ENCODE assay signal across 2 cellular contexts in genomic region chr11:75384438-75385080, GRCh38.
TF ChIP-seq lines count a peak whose summit lies in the region.

No MANE protein-coding gene starts in this region.

TF ChIP-seq in GM23338, 12 proteins besides CTCF, POLR2A, EP300 and RAD21:
- no peak for TF ChIP-seq STAT1 (IDR thresholded peaks at IDR 0.05; ENCODE audit: unreplicated experiment)
- TF ChIP-seq, protein P1, sequence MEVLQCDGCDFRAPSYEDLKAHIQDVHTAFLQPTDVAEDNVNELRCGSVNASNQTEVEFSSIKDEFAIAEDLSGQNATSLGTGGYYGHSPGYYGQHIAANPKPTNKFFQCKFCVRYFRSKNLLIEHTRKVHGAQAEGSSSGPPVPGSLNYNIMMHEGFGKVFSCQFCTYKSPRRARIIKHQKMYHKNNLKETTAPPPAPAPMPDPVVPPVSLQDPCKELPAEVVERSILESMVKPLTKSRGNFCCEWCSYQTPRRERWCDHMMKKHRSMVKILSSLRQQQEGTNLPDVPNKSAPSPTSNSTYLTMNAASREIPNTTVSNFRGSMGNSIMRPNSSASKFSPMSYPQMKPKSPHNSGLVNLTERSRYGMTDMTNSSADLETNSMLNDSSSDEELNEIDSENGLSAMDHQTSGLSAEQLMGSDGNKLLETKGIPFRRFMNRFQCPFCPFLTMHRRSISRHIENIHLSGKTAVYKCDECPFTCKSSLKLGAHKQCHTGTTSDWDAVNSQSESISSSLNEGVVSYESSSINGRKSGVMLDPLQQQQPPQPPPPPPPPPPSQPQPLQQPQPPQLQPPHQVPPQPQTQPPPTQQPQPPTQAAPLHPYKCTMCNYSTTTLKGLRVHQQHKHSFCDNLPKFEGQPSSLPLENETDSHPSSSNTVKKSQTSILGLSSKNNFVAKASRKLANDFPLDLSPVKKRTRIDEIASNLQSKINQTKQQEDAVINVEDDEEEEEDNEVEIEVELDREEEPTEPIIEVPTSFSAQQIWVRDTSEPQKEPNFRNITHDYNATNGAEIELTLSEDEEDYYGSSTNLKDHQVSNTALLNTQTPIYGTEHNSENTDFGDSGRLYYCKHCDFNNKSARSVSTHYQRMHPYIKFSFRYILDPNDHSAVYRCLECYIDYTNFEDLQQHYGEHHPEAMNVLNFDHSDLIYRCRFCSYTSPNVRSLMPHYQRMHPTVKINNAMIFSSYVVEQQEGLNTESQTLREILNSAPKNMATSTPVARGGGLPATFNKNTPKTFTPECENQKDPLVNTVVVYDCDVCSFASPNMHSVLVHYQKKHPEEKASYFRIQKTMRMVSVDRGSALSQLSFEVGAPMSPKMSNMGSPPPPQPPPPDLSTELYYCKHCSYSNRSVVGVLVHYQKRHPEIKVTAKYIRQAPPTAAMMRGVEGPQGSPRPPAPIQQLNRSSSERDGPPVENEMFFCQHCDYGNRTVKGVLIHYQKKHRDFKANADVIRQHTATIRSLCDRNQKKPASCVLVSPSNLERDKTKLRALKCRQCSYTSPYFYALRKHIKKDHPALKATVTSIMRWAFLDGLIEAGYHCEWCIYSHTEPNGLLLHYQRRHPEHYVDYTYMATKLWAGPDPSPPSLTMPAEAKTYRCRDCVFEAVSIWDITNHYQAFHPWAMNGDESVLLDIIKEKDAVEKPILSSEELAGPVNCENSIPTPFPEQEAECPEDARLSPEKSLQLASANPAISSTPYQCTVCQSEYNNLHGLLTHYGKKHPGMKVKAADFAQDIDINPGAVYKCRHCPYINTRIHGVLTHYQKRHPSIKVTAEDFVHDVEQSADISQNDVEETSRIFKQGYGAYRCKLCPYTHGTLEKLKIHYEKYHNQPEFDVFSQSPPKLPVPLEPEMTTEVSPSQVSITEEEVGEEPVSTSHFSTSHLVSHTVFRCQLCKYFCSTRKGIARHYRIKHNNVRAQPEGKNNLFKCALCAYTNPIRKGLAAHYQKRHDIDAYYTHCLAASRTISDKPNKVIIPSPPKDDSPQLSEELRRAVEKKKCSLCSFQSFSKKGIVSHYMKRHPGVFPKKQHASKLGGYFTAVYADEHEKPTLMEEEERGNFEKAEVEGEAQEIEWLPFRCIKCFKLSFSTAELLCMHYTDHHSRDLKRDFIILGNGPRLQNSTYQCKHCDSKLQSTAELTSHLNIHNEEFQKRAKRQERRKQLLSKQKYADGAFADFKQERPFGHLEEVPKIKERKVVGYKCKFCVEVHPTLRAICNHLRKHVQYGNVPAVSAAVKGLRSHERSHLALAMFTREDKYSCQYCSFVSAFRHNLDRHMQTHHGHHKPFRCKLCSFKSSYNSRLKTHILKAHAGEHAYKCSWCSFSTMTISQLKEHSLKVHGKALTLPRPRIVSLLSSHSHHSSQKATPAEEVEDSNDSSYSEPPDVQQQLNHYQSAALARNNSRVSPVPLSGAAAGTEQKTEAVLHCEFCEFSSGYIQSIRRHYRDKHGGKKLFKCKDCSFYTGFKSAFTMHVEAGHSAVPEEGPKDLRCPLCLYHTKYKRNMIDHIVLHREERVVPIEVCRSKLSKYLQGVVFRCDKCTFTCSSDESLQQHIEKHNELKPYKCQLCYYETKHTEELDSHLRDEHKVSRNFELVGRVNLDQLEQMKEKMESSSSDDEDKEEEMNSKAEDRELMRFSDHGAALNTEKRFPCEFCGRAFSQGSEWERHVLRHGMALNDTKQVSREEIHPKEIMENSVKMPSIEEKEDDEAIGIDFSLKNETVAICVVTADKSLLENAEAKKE (CRISPR knock-in tag; IDR thresholded peaks at IDR 0.05) = no peak
- TF ChIP-seq, protein P2, sequence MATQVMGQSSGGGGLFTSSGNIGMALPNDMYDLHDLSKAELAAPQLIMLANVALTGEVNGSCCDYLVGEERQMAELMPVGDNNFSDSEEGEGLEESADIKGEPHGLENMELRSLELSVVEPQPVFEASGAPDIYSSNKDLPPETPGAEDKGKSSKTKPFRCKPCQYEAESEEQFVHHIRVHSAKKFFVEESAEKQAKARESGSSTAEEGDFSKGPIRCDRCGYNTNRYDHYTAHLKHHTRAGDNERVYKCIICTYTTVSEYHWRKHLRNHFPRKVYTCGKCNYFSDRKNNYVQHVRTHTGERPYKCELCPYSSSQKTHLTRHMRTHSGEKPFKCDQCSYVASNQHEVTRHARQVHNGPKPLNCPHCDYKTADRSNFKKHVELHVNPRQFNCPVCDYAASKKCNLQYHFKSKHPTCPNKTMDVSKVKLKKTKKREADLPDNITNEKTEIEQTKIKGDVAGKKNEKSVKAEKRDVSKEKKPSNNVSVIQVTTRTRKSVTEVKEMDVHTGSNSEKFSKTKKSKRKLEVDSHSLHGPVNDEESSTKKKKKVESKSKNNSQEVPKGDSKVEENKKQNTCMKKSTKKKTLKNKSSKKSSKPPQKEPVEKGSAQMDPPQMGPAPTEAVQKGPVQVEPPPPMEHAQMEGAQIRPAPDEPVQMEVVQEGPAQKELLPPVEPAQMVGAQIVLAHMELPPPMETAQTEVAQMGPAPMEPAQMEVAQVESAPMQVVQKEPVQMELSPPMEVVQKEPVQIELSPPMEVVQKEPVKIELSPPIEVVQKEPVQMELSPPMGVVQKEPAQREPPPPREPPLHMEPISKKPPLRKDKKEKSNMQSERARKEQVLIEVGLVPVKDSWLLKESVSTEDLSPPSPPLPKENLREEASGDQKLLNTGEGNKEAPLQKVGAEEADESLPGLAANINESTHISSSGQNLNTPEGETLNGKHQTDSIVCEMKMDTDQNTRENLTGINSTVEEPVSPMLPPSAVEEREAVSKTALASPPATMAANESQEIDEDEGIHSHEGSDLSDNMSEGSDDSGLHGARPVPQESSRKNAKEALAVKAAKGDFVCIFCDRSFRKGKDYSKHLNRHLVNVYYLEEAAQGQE (IDR thresholded peaks at IDR 0.05; ENCODE audit: unreplicated experiment) = no peak
- no peak for TF ChIP-seq EZH2phosphoT487 (IDR thresholded peaks at IDR 0.05; ENCODE audit: unreplicated experiment)
- TF ChIP-seq NANOG (IDR thresholded peaks at IDR 0.05; ENCODE audit: borderline replicate concordance) = no peak
- no peak for TF ChIP-seq POLR2AphosphoS5 (IDR thresholded peaks at IDR 0.05; ENCODE audit: low read depth)
- no peak for TF ChIP-seq CREB1 (CRISPR knock-in tag; IDR thresholded peaks at IDR 0.05; ENCODE audit: low read depth)
- no peak for TF ChIP-seq JUNB (IDR thresholded peaks at IDR 0.05; ENCODE audit: unreplicated experiment)

TF ChIP-seq in HepG2, 621 proteins besides CTCF, POLR2A, EP300 and RAD21 (continues in another document):
- TF ChIP-seq TOE1 (CRISPR knock-in tag; IDR thresholded peaks at IDR 0.05) (peak; percentile 47; the same call in 1 of the 2 replicates), SAP130 (CRISPR knock-in tag; IDR thresholded peaks at IDR 0.05; ENCODE audit: low read depth) (peak; percentile 43), FOXK1 (CRISPR knock-in tag; IDR thresholded peaks at IDR 0.05; ENCODE audit: borderline replicate concordance, low read depth) (0 out of 2 replicates have a peak, but pooled peaks have one; percentile 28), E2F2 (CRISPR knock-in tag; IDR thresholded peaks at IDR 0.05; ENCODE audit: borderline replicate concordance) (no peak), MIER2 (CRISPR knock-in tag; IDR thresholded peaks at IDR 0.05) (peak; percentile 46; the same call in 1 of the 2 replicates), KMT2B (CRISPR knock-in tag; IDR thresholded peaks at IDR 0.05) (0 out of 2 replicates have a peak, but pooled peaks have one; percentile 25), BORCS8-MEF2B (CRISPR knock-in tag; IDR thresholded peaks at IDR 0.05) (0 out of 2 replicates have a peak, but pooled peaks have one; percentile 38), KDM2A (CRISPR knock-in tag; IDR thresholded peaks at IDR 0.05; ENCODE audit: borderline replicate concordance, low read depth) (peak; percentile 81; the same call in 1 of the 2 replicates), CEBPG (CRISPR knock-in tag; IDR thresholded peaks at IDR 0.05) (peak; percentile 26; the same call in 1 of the 2 replicates), IKZF5 (CRISPR knock-in tag; IDR thresholded peaks at IDR 0.05) (0 out of 2 replicates have a peak, but pooled peaks have one; percentile 39), FOSL2 (CRISPR knock-in tag; IDR thresholded peaks at IDR 0.05) (peak; percentile 57), RBAK (CRISPR knock-in tag; IDR thresholded peaks at IDR 0.05) (no peak), ZNF292 (CRISPR knock-in tag; IDR thresholded peaks at IDR 0.05; ENCODE audit: borderline replicate concordance, low read depth) (no peak), CCDC6 (CRISPR knock-in tag; IDR thresholded peaks at IDR 0.05) (no peak), ZBED4 (CRISPR knock-in tag; IDR thresholded peaks at IDR 0.05; ENCODE audit: borderline replicate concordance) (peak; percentile 96), ZNF784 (CRISPR knock-in tag; IDR thresholded peaks at IDR 0.05; ENCODE audit: borderline replicate concordance) (no peak), NFKB2 (CRISPR knock-in tag; IDR thresholded peaks at IDR 0.05; ENCODE audit: borderline replicate concordance) (peak; percentile 52; the same call in 1 of the 2 replicates)
- TF ChIP-seq, protein P3, sequence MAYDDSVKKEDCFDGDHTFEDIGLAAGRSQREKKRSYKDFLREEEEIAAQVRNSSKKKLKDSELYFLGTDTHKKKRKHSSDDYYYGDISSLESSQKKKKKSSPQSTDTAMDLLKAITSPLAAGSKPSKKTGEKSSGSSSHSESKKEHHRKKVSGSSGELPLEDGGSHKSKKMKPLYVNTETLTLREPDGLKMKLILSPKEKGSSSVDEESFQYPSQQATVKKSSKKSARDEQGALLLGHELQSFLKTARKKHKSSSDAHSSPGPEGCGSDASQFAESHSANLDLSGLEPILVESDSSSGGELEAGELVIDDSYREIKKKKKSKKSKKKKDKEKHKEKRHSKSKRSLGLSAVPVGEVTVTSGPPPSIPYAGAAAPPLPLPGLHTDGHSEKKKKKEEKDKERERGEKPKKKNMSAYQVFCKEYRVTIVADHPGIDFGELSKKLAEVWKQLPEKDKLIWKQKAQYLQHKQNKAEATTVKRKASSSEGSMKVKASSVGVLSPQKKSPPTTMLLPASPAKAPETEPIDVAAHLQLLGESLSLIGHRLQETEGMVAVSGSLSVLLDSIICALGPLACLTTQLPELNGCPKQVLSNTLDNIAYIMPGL (CRISPR knock-in tag; IDR thresholded peaks at IDR 0.05; ENCODE audit: borderline replicate concordance in 1 of 2, low read depth in 1 of 2) = peak; percentile 61 to 75
- TF ChIP-seq, protein P2 (IDR thresholded peaks at IDR 0.05; ENCODE audit: borderline replicate concordance in 1 of 2, low read depth in 1 of 2, low read length in 2 of 2) = no peak
